ENCODE assay signal across 10 cellular contexts in the genomic region with DNA sequence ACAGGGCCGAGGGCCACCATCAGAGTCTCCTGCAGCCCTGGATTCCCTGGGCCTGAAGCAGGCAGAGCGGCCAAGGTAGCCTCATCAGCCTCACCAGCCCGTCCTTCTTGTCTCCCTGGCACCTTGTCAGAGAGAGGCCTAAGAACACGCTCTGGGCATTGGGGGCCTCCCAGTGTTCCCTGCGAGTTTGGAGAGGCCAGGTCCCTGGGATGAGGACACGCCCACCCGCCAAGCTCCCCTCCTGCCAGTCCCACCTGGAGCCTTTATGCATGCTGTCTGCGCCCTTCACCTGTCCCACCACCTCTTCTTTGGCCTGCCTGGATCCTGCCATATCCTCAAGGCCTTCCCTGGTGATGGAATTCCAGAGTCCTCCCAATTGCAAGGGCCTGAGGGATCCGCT.
DNase-seq lines count a peak whose midpoint lies in the region; ATAC-seq and TF ChIP-seq lines count a peak whose summit lies in the region.
"Had no signal": no experiment of that assay in that cellular context is flagged by ENCODE, and none has a peak within 500 bp of the region (broad histone marks: within the 10 kb centered on the region; RNA-seq: fewer than 3 reads in every experiment).

No MANE protein-coding gene starts in this region.

- peak overlapping the region in 1 of 2 experiments; percentile 52 for H2BK12ac ChIP-seq in mesenchymal stem cell (ENCODE audit: low read length in 2 of 2)

- H3K18ac ChIP-seq in mesenchymal stem cell (ENCODE audit: low read depth in 1 of 2, low read length in 2 of 2) (no peak overlapping the region), mesendoderm (ENCODE audit: low read length) (no peak overlapping the region)

- H4K8ac ChIP-seq in mesenchymal stem cell (ENCODE audit: low read length) = no peak overlapping the region
- no peak overlapping the region for H4K8ac ChIP-seq in mesendoderm (ENCODE audit: low read depth, low read length)

- H2AFZ ChIP-seq in Karpas-422 (ENCODE audit: low read length) (0 out of 2 replicates have a peak overlapping the region, but pooled peaks have one; percentile 60), mesenchymal stem cell (ENCODE audit: low read depth, low read length) (no peak overlapping the region)

- H3K23ac ChIP-seq in mesenchymal stem cell (ENCODE audit: low read length in 2 of 2) (no peak overlapping the region), mesendoderm (ENCODE audit: low read length) (no peak overlapping the region)

- H3K4me2 ChIP-seq in Karpas-422 (ENCODE audit: low read depth, low read length, poor library complexity, severe bottlenecking) (peak overlapping the region; percentile 55), mesenchymal stem cell (ENCODE audit: low read length, poor library complexity, severe bottlenecking) (no peak overlapping the region), mesendoderm (ENCODE audit: low read length) (no peak overlapping the region)

- H2BK15ac ChIP-seq in mesenchymal stem cell (ENCODE audit: low read depth, poor library complexity, severe bottlenecking) = no peak overlapping the region
- no peak overlapping the region for H2BK15ac ChIP-seq in mesendoderm (replicated peaks; ENCODE audit: low read depth)

- H3K4me3 ChIP-seq in right atrium auricular region (no peak overlapping the region), Karpas-422 (ENCODE audit: low read length) (no peak overlapping the region), mesenchymal stem cell (ENCODE audit: insufficient read depth in 1 of 2, low read depth in 1 of 2, low read length in 2 of 2) (no peak overlapping the region), mesendoderm (ENCODE audit: low read length) (no peak overlapping the region)
- H3K4me3 ChIP-seq: K562 had no signal

- no peak overlapping the region for H3K56ac ChIP-seq in mesendoderm (ENCODE audit: low read length)

- H3K4me1 ChIP-seq in right atrium auricular region = peaks cover 0 to 9% of the 10 kb centered on the region in 2 donors
- H3K4me1 ChIP-seq in Karpas-422 (ENCODE audit: low read length) = peaks cover 70% of the 10 kb centered on the region
- H3K4me1 ChIP-seq in mesenchymal stem cell (ENCODE audit: control insufficient read depth, insufficient read depth, low read depth, low read length) = peaks cover 8% of the 10 kb centered on the region
- H3K4me1 ChIP-seq in mesendoderm (ENCODE audit: control insufficient read depth, low read depth, low read length) = no peaks in the 10 kb centered on the region

- H2BK120ac ChIP-seq in mesenchymal stem cell (ENCODE audit: low read depth, low read length) (no peak overlapping the region), mesendoderm (ENCODE audit: low read depth, low read length) (no peak overlapping the region)

- TF ChIP-seq CTCF in right atrium auricular region (IDR thresholded peaks at IDR 0.05) = no peak

- H3K79me2 ChIP-seq in Karpas-422 (ENCODE audit: low read length) (no peaks in the 10 kb centered on the region), mesendoderm (ENCODE audit: control insufficient read depth, insufficient read depth, low read length) (no peaks in the 10 kb centered on the region)

- peak overlapping the region; percentile 76 for H3K9ac ChIP-seq in Karpas-422 (ENCODE audit: low read length)
- peak overlapping the region; percentile 55 for H3K9ac ChIP-seq in mesenchymal stem cell (ENCODE audit: low read length)
- no peak overlapping the region for H3K9ac ChIP-seq in mesendoderm (ENCODE audit: low read length)

- H2BK5ac ChIP-seq in mesenchymal stem cell (ENCODE audit: low read depth, low read length, poor library complexity, severe bottlenecking) (no peak overlapping the region), mesendoderm (ENCODE audit: low read length) (no peak overlapping the region)

- no peak overlapping the region for H4K91ac ChIP-seq in mesenchymal stem cell (ENCODE audit: low read length)

- H3K27ac ChIP-seq in right atrium auricular region = no peak overlapping the region
- peak overlapping the region; percentile 100 for H3K27ac ChIP-seq in Karpas-422 (ENCODE audit: low read length)
- no peak overlapping the region for H3K27ac ChIP-seq in mesenchymal stem cell (ENCODE audit: low read length, poor library complexity, severe bottlenecking)
- H3K27ac ChIP-seq in mesendoderm (ENCODE audit: low read depth, low read length) = no peak overlapping the region

- H3K9me3 ChIP-seq in right atrium auricular region (no peaks in the 10 kb centered on the region), Karpas-422 (ENCODE audit: low read length) (no peaks in the 10 kb centered on the region), mesenchymal stem cell (ENCODE audit: control insufficient read depth, low read length) (no peaks in the 10 kb centered on the region)

- no peaks in the 10 kb centered on the region for H3K79me1 ChIP-seq in mesenchymal stem cell (replicated peaks; ENCODE audit: low read length, poor library complexity, severe bottlenecking)
- H3K79me1 ChIP-seq in mesendoderm (ENCODE audit: low read length) = no peaks in the 10 kb centered on the region

- H3K4ac ChIP-seq in mesenchymal stem cell (ENCODE audit: low read depth in 1 of 2, low read length in 2 of 2) = no peak overlapping the region
- H3K4ac ChIP-seq in mesendoderm (ENCODE audit: low read depth, low read length) = no peak overlapping the region

- no peak overlapping the region for H4K5ac ChIP-seq in mesendoderm (ENCODE audit: low read length)

- H3K36me3 ChIP-seq in right atrium auricular region (no peaks in the 10 kb centered on the region), Karpas-422 (ENCODE audit: insufficient read depth, low read length) (no peaks in the 10 kb centered on the region), mesenchymal stem cell (ENCODE audit: control insufficient read depth in 1 of 2, insufficient read depth in 2 of 2, low read depth in 1 of 2, low read length in 2 of 2) (no peaks in the 10 kb centered on the region), mesendoderm (ENCODE audit: control insufficient read depth, insufficient read depth, low read length) (no peaks in the 10 kb centered on the region)

- no peak for ATAC-seq in left ventricle myocardium superior
- ATAC-seq in HG03432 (IDR thresholded peaks at IDR 0.05; ENCODE audit: unreplicated experiment) = no peak

- intact Hi-C loops in left ventricle myocardium superior (cut with micrococcal nuclease) = loop anchor here (2.0 to 10.0 kb wide), 2 partner anchors 214 to 294 kb away; a partner anchor contains a TSS

- 85% methylated on average over 9 of the region's 9 CpGs for WGBS in mesenchymal stem cell
- WGBS in mesendoderm (ENCODE audit: extremely low coverage, insufficient coverage, low lambda C conversion rate) = no CpG with 5 or more reads among the region's 9 CpGs

- H2AK5ac ChIP-seq in mesenchymal stem cell (ENCODE audit: low read length, severe bottlenecking) = no peak overlapping the region
- no peak overlapping the region for H2AK5ac ChIP-seq in mesendoderm (ENCODE audit: low read length)

- H3K9me2 ChIP-seq in Karpas-422 (replicated peaks; ENCODE audit: insufficient read depth, low read length) = no peaks in the 10 kb centered on the region

- no peaks in the 10 kb centered on the region for H3K27me3 ChIP-seq in right atrium auricular region
- H3K27me3 ChIP-seq in Karpas-422 (ENCODE audit: low read length) = no peaks in the 10 kb centered on the region
- H3K27me3 ChIP-seq in mesenchymal stem cell (ENCODE audit: control insufficient read depth in 1 of 2, insufficient read depth in 1 of 2, low read length in 2 of 2) = no peaks in the 10 kb centered on the region
- H3K27me3 ChIP-seq in mesendoderm (ENCODE audit: insufficient read depth, low read length, poor library complexity) = no peaks in the 10 kb centered on the region

- H3K14ac ChIP-seq in mesenchymal stem cell (ENCODE audit: low read length in 2 of 2) = peak overlapping the region in 1 of 2 experiments; percentile 73

- H4K20me1 ChIP-seq in Karpas-422 (ENCODE audit: insufficient read depth, low read depth, low read length) = no peaks in the 10 kb centered on the region

- DNase-seq in left ventricle myocardium superior = peak; percentile 20
- DNase-seq in right atrium auricular region (ENCODE audit: low spot score) = no peak
- no peak for DNase-seq in Karpas-422
- no peak for DNase-seq in mesenchymal stem cell
- no peak for DNase-seq in mesendoderm
- DNase-seq in NAMALWA (ENCODE audit: low spot score) = no peak
- no peak for DNase-seq in AG08395 (ENCODE audit: low spot score)
- DNase-seq: SIG-M5 had no signal
